In the genomic region with DNA sequence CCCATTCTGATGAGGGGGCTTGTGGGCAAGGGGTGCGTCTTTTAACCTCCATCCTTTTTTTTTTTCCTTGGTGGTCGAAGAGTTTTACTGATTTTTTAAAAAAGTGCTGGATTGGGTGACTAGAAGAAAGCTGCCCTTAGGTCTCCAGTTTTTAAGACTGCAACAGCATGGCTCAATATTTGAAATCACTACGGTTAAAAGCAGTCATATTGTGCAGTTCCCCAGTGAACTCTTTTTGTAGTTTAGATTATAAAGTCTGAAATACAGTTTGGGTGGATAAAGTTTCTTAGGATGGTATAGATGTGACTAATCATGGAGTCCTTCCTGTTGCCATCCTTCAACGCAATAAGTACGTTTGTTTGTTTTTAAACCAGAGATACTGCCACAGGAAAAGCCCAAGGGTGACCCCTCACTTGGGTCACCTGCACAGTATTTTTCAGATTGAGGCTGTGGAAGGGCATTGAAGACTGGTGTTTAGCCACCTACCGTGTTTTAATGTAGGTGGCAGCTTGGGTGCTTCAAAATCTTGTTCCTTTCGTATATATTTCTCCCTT, we compare ENCODE assay signal across 1 cellular context.
TF ChIP-seq lines count a peak whose summit lies in the region.

No MANE protein-coding gene starts in this region.

TF ChIP-seq in SK-N-SH, 30 proteins besides CTCF, POLR2A, EP300 and RAD21 (continued from another document):
- TF ChIP-seq, protein P1, sequence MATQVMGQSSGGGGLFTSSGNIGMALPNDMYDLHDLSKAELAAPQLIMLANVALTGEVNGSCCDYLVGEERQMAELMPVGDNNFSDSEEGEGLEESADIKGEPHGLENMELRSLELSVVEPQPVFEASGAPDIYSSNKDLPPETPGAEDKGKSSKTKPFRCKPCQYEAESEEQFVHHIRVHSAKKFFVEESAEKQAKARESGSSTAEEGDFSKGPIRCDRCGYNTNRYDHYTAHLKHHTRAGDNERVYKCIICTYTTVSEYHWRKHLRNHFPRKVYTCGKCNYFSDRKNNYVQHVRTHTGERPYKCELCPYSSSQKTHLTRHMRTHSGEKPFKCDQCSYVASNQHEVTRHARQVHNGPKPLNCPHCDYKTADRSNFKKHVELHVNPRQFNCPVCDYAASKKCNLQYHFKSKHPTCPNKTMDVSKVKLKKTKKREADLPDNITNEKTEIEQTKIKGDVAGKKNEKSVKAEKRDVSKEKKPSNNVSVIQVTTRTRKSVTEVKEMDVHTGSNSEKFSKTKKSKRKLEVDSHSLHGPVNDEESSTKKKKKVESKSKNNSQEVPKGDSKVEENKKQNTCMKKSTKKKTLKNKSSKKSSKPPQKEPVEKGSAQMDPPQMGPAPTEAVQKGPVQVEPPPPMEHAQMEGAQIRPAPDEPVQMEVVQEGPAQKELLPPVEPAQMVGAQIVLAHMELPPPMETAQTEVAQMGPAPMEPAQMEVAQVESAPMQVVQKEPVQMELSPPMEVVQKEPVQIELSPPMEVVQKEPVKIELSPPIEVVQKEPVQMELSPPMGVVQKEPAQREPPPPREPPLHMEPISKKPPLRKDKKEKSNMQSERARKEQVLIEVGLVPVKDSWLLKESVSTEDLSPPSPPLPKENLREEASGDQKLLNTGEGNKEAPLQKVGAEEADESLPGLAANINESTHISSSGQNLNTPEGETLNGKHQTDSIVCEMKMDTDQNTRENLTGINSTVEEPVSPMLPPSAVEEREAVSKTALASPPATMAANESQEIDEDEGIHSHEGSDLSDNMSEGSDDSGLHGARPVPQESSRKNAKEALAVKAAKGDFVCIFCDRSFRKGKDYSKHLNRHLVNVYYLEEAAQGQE (IDR thresholded peaks at IDR 0.05; ENCODE audit: low read depth, low read length), result no peak
- TF ChIP-seq POLR2AphosphoS5 (IDR thresholded peaks at IDR 0.05; ENCODE audit: low read depth, low read length) (no peak), CHD2 (IDR thresholded peaks at IDR 0.05; ENCODE audit: low read length, partially characterized antibody) (no peak), NRF1 (IDR thresholded peaks at IDR 0.05; ENCODE audit: low read depth, low read length) (no peak), FOXJ3 (CRISPR knock-in tag; IDR thresholded peaks at IDR 0.05) (no peak), MXI1 (IDR thresholded peaks at IDR 0.05; ENCODE audit: low read depth, low read length) (no peak), TEAD4 (IDR thresholded peaks at IDR 0.05; ENCODE audit: borderline replicate concordance, insufficient read depth) (no peak), MEF2A (IDR thresholded peaks at IDR 0.05; ENCODE audit: borderline replicate concordance, low read depth) (no peak), SMC3 (IDR thresholded peaks at IDR 0.05; ENCODE audit: low read depth, low read length) (no peak), TAF1 (IDR thresholded peaks at IDR 0.05; ENCODE audit: borderline replicate concordance, low read depth, low read length) (no peak; the same call in 1 of the 2 replicates), EZH2phosphoT487 (IDR thresholded peaks at IDR 0.05; ENCODE audit: borderline replicate concordance, low read depth) (no peak), GABPA (IDR thresholded peaks at IDR 0.05; ENCODE audit: low read depth) (no peak), FOXM1 (IDR thresholded peaks at IDR 0.05; ENCODE audit: low read depth) (no peak), FOSL2 (IDR thresholded peaks at IDR 0.05; ENCODE audit: borderline replicate concordance, low read depth) (no peak)
- TF ChIP-seq, protein P2, sequence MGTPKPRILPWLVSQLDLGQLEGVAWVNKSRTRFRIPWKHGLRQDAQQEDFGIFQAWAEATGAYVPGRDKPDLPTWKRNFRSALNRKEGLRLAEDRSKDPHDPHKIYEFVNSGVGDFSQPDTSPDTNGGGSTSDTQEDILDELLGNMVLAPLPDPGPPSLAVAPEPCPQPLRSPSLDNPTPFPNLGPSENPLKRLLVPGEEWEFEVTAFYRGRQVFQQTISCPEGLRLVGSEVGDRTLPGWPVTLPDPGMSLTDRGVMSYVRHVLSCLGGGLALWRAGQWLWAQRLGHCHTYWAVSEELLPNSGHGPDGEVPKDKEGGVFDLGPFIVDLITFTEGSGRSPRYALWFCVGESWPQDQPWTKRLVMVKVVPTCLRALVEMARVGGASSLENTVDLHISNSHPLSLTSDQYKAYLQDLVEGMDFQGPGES (IDR thresholded peaks at IDR 0.05; ENCODE audit: low read depth, low read length), result no peak
- TF ChIP-seq, protein P3, sequence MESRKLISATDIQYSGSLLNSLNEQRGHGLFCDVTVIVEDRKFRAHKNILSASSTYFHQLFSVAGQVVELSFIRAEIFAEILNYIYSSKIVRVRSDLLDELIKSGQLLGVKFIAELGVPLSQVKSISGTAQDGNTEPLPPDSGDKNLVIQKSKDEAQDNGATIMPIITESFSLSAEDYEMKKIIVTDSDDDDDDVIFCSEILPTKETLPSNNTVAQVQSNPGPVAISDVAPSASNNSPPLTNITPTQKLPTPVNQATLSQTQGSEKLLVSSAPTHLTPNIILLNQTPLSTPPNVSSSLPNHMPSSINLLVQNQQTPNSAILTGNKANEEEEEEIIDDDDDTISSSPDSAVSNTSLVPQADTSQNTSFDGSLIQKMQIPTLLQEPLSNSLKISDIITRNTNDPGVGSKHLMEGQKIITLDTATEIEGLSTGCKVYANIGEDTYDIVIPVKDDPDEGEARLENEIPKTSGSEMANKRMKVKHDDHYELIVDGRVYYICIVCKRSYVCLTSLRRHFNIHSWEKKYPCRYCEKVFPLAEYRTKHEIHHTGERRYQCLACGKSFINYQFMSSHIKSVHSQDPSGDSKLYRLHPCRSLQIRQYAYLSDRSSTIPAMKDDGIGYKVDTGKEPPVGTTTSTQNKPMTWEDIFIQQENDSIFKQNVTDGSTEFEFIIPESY (IDR thresholded peaks at IDR 0.05; ENCODE audit: borderline replicate concordance, low read depth), result no peak
